In genomic region chr10:134743-135600, GRCh38 we compare ENCODE assay signal across 8 cellular contexts. TPM values are rescaled to one million over a fixed set of nuclear protein-coding genes. Genes with fewer than 3 reads are reported as not detected.
DNase-seq lines count a peak whose midpoint lies in the region; ATAC-seq and TF ChIP-seq lines count a peak whose summit lies in the region.

Gene ZMYND11, plus strand, starts transcription at chr10:135455. Its CDS starts 44,558 bp downstream, at chr10:180013.

- H3K27me3 Mint-ChIP-seq in IgD-negative memory B cell (peaks cover under 1% of the 10 kb centered on the region), chondrocyte (ENCODE audit: low read depth) (no peaks in the 10 kb centered on the region)

- peaks cover 19% of the 10 kb centered on the region for H3K4me1 ChIP-seq in ES-I3 (ENCODE audit: insufficient read depth, low read length)

- H3K9me3 Mint-ChIP-seq in IgD-negative memory B cell: no peaks in the 10 kb centered on the region
- no peaks in the 10 kb centered on the region for H3K9me3 Mint-ChIP-seq in chondrocyte (ENCODE audit: low read depth)

- H3K36me3 Mint-ChIP-seq in IgD-negative memory B cell (no peaks in the 10 kb centered on the region), chondrocyte (ENCODE audit: low read depth) (no peaks in the 10 kb centered on the region)

- peak; percentile 20 for TF ChIP-seq CTCF in chondrocyte (IDR thresholded peaks at IDR 0.05)

- DNase-seq in activated CD4-positive, alpha-beta T cell treated with anti-CD3 and anti-CD28 coated beads for 24 hours (ENCODE audit: low read depth in 2 of 2): peak; percentile 33 to 50
- DNase-seq in chondrocyte (ENCODE audit: low spot score) (no peak), cortex of kidney (lab: John Stamatoyannopoulos, UW) (no peak)
- peak; percentile 46 for DNase-seq in stimulated activated CD4-positive, alpha-beta T cell treated with anti-CD3 and anti-CD28 coated beads, Interleukin-1b, Interleukin-23, amount 100 ng/mL, for 48 hours

- peak; percentile 43 for ATAC-seq in GM21515 (IDR thresholded peaks at IDR 0.05; ENCODE audit: unreplicated experiment)

- H3K9me3 ChIP-seq in ES-I3 (ENCODE audit: control insufficient read depth, insufficient read depth, low read length): no peaks in the 10 kb centered on the region

- H3K4me1 Mint-ChIP-seq in IgD-negative memory B cell (peaks cover 22 to 23% (median 23%) of the 10 kb centered on the region in 3 donors), chondrocyte (ENCODE audit: low read depth) (peaks cover 55% of the 10 kb centered on the region)

- peak within 1 kb of the TSS; percentile 82 for H3K9ac ChIP-seq in ES-I3 (ENCODE audit: low read depth, low read length)

- peak within 1 kb of the TSS; percentile 89 to 96 (median 90) for H3K27ac Mint-ChIP-seq in IgD-negative memory B cell
- peak within 1 kb of the TSS; percentile 83 for H3K27ac Mint-ChIP-seq in chondrocyte (ENCODE audit: unreplicated experiment)

- H3K27ac ChIP-seq in layer of hippocampus (ENCODE audit: low read depth, low read length): peak within 1 kb of the TSS; percentile 93

- no peaks in the 10 kb centered on the region for H3K27me3 ChIP-seq in layer of hippocampus (ENCODE audit: control insufficient read depth, insufficient read depth, low read length)

- H3K36me3 ChIP-seq in ES-I3 (ENCODE audit: insufficient read depth, low read length): no peaks in the 10 kb centered on the region

- H3K4me3 Mint-ChIP-seq in IgD-negative memory B cell (peak within 1 kb of the TSS; percentile 87 to 98 (median 97)), chondrocyte (ENCODE audit: unreplicated experiment) (peak within 1 kb of the TSS; percentile 81)

RNA-seq across cellular contexts. Expression of gene ZMYND11, which starts in this region (rescaled TPM):
- polyA plus RNA-seq in IgD-negative memory B cell: 26.6 TPM
- total RNA-seq in chondrocyte: 72.0 to 74.2 TPM (median 73.6 TPM) in 3 replicates

Comparison
In these comparisons a context has a peak if more than half of its experiments do, and no peak if none do; other contexts are left out.
1. DNase-seq: peak in activated CD4-positive, alpha-beta T cell treated with anti-CD3 and anti-CD28 coated beads for 24 hours (2 of 2) and stimulated activated CD4-positive, alpha-beta T cell treated with anti-CD3 and anti-CD28 coated beads, Interleukin-1b, Interleukin-23, amount 100 ng/mL, for 48 hours (single experiment); none in chondrocyte (single experiment) and cortex of kidney (single experiment).